38 cellular contexts compared by ENCODE assay signal in the genomic region with DNA sequence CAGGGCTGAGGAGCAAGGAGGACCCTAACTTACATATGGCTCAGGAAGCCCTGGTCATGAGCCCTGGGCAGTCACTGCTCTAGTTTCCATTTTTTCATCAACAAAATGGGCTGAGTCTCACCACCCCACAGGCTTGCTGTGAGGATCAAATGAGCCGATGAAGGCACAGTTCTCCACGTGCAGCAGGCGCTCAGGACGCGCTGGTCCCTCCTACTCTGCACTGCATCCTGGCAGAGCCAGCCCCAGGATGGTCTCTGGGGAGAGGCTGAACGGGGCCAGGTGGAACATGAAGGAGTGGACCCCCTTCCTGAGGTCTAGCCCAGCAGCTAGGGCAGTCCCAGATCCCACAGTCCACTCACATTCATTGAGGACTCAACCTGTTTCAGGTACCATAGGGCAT.
"Had no signal": no experiment of that assay in that cellular context is flagged by ENCODE, and none has a peak within 500 bp of the region (broad histone marks: within the 10 kb centered on the region; RNA-seq: fewer than 3 reads in every experiment).

No MANE protein-coding gene starts in this region.

- H3K36me3 ChIP-seq: adrenal gland, cardiac muscle cell, colonic mucosa, esophagus muscularis mucosa, gastrocnemius medialis, heart left ventricle, WERI-Rb-1 had no signal

- H3K9me3 Mint-ChIP-seq: activated CD8-positive, alpha-beta T cell treated with anti-CD3 and anti-CD28 coated beads for 36 hours; activated naive CD4-positive, alpha-beta T cell treated with anti-CD3 and anti-CD28 coated beads, Interleukin-2, amount 50 U/mL, for 24 hours; activated T-cell treated with anti-CD3 and anti-CD28 coated beads, Interleukin-2, amount 50 U/mL, for 24 hours; dendritic cell treated with granulocyte-macrophage colony-stimulating factor and Interleukin-4, amounts not matched to agents 40 ng/mL and 50 ng/mL, for 4 days; T-helper 1 cell treated with Interleukin-12 subunit alpha and Interleukin-12 subunit beta and Interleukin-4 antibody, amounts not matched to agents 30 μg/mL and 1 μg/mL, for 36 hours; T-helper 2 cell treated with Interferon-gamma antibody and Interleukin-4, amounts not matched to agents 5 μg/mL and 100 μg/mL, for 36 hours had no signal

- ATAC-seq: activated CD4-positive, CD25-positive, alpha-beta regulatory T cell treated with anti-CD3 and anti-CD28 coated beads, Interleukin-2, amount 50 U/mL, for 24 hours; activated CD8-positive, alpha-beta T cell treated with anti-CD3 and anti-CD28 coated beads for 36 hours; activated naive CD8-positive, alpha-beta T cell treated with anti-CD3 and anti-CD28 coated beads, Interleukin-2, amount 50 U/mL, for 24 hours; activated T-cell treated with anti-CD3 and anti-CD28 coated beads, Interleukin-2, amount 50 U/mL, for 72 hours; body of pancreas; foreskin keratinocyte; gastrocnemius medialis; heart left ventricle; T-cell had no signal

- H3K4me3 ChIP-seq: adrenal gland, body of pancreas, cardiac muscle cell, colonic mucosa, dorsolateral prefrontal cortex, esophagus muscularis mucosa, gastrocnemius medialis, heart left ventricle had no signal

- H3K27me3 ChIP-seq: adrenal gland, body of pancreas, cardiac muscle cell, colonic mucosa, foreskin keratinocyte had no signal

- H3K36me3 Mint-ChIP-seq: activated naive CD4-positive, alpha-beta T cell treated with anti-CD3 and anti-CD28 coated beads, Interleukin-2, amount 50 U/mL, for 24 hours; activated naive CD8-positive, alpha-beta T cell treated with anti-CD3 and anti-CD28 coated beads for 36 hours; T-cell had no signal

- H3K27ac Mint-ChIP-seq: activated B cell treated with CpG ODN at 0.5 μM for 24 hours; activated CD8-positive, alpha-beta T cell treated with anti-CD3 and anti-CD28 coated beads for 36 hours; activated naive CD4-positive, alpha-beta T cell treated with anti-CD3 and anti-CD28 coated beads, Interleukin-2, amount 50 U/mL, for 24 hours; activated naive CD8-positive, alpha-beta T cell treated with anti-CD3 and anti-CD28 coated beads for 36 hours; activated naive CD8-positive, alpha-beta T cell treated with anti-CD3 and anti-CD28 coated beads, Interleukin-2, amount 50 U/mL, for 24 hours; activated T-cell treated with anti-CD3 and anti-CD28 coated beads, Interleukin-2, amount 50 U/mL, for 24 hours; activated T-cell treated with anti-CD3 and anti-CD28 coated beads, Interleukin-2, amount 50 U/mL, for 72 hours; dendritic cell treated with granulocyte-macrophage colony-stimulating factor and Interleukin-4, amounts not matched to agents 40 ng/mL and 50 ng/mL, for 4 days; T-cell; T-helper 1 cell treated with Interleukin-12 subunit alpha and Interleukin-12 subunit beta and Interleukin-4 antibody, amounts not matched to agents 30 μg/mL and 1 μg/mL, for 36 hours; T-helper 2 cell treated with Interferon-gamma antibody and Interleukin-4, amounts not matched to agents 5 μg/mL and 100 μg/mL, for 36 hours had no signal

- H3K4me1 ChIP-seq: adrenal gland, body of pancreas, colonic mucosa, esophagus muscularis mucosa, gastrocnemius medialis, heart left ventricle had no signal

- H3K27ac ChIP-seq: adrenal gland, body of pancreas, cardiac muscle cell, colonic mucosa, dorsolateral prefrontal cortex, esophagus muscularis mucosa, foreskin keratinocyte, gastrocnemius medialis, heart left ventricle, WERI-Rb-1 had no signal

- H3K27me3 Mint-ChIP-seq: activated B cell treated with CpG ODN at 0.5 μM for 24 hours had no signal

- H3K4me3 Mint-ChIP-seq: activated B cell treated with CpG ODN at 0.5 μM for 24 hours; activated CD8-positive, alpha-beta T cell treated with anti-CD3 and anti-CD28 coated beads for 36 hours; activated naive CD4-positive, alpha-beta T cell treated with anti-CD3 and anti-CD28 coated beads, Interleukin-2, amount 50 U/mL, for 24 hours; activated naive CD8-positive, alpha-beta T cell treated with anti-CD3 and anti-CD28 coated beads for 36 hours; activated naive CD8-positive, alpha-beta T cell treated with anti-CD3 and anti-CD28 coated beads, Interleukin-2, amount 50 U/mL, for 24 hours; activated T-cell treated with anti-CD3 and anti-CD28 coated beads, Interleukin-2, amount 50 U/mL, for 24 hours; activated T-cell treated with anti-CD3 and anti-CD28 coated beads, Interleukin-2, amount 50 U/mL, for 72 hours; dendritic cell treated with granulocyte-macrophage colony-stimulating factor and Interleukin-4, amounts not matched to agents 40 ng/mL and 50 ng/mL, for 4 days; T-cell; T-helper 1 cell treated with Interleukin-12 subunit alpha and Interleukin-12 subunit beta and Interleukin-4 antibody, amounts not matched to agents 30 μg/mL and 1 μg/mL, for 36 hours; T-helper 2 cell treated with Interferon-gamma antibody and Interleukin-4, amounts not matched to agents 5 μg/mL and 100 μg/mL, for 36 hours had no signal

- DNase-seq: activated B cell treated with CpG ODN at 0.5 μM for 24 hours; activated CD4-positive, alpha-beta T cell treated with anti-CD3 and anti-CD28 coated beads for 48 hours; activated CD4-positive, alpha-beta T cell treated with anti-CD3 and anti-CD28 coated beads, Interleukin-2, amount 50 U/mL, for 1 hour; activated CD4-positive, alpha-beta T cell treated with anti-CD3 and anti-CD28 coated beads, Interleukin-2, amount 50 U/mL, for 48 hours; activated CD8-positive, alpha-beta memory T cell treated with anti-CD3 and anti-CD28 coated beads for 24 hours; activated CD8-positive, alpha-beta memory T cell treated with anti-CD3 and anti-CD28 coated beads, Interleukin-2, amount 50 U/mL, for 48 hours; activated CD8-positive, alpha-beta T cell treated with anti-CD3 and anti-CD28 coated beads for 36 hours; activated gamma-delta T cell; activated naive CD4-positive, alpha-beta T cell treated with Interleukin-2 at 50 U/mL for 16 hours; activated naive CD8-positive, alpha-beta T cell treated with anti-CD3 and anti-CD28 coated beads for 36 hours; activated naive CD8-positive, alpha-beta T cell treated with anti-CD3 and anti-CD28 coated beads, Interleukin-2, amount 50 U/mL, for 24 hours; activated T-cell treated with anti-CD3 and anti-CD28 coated beads for 4 hours; activated T-cell treated with anti-CD3 and anti-CD28 coated beads, Interleukin-2, amount 50 U/mL, for 24 hours; activated T-cell treated with anti-CD3 and anti-CD28 coated beads, Interleukin-2, amount 50 U/mL, for 72 hours; adrenal gland; amygdala; aorta; body of pancreas; central memory CD4-positive, alpha-beta T cell; cerebellar nuclear complex; colonic mucosa; dorsolateral prefrontal cortex; effector memory CD4-positive, alpha-beta T cell; erythroblast; foreskin keratinocyte; gastrocnemius medialis; glutamatergic neuron; heart left ventricle; T-cell; T1000; WERI-Rb-1 had no signal

- H3K4me1 Mint-ChIP-seq: activated B cell treated with CpG ODN at 0.5 μM for 24 hours; activated naive CD4-positive, alpha-beta T cell treated with anti-CD3 and anti-CD28 coated beads, Interleukin-2, amount 50 U/mL, for 24 hours; activated naive CD8-positive, alpha-beta T cell treated with anti-CD3 and anti-CD28 coated beads for 36 hours; activated naive CD8-positive, alpha-beta T cell treated with anti-CD3 and anti-CD28 coated beads, Interleukin-2, amount 50 U/mL, for 24 hours; T-cell had no signal

- H3K9me3 ChIP-seq: adrenal gland, body of pancreas, colonic mucosa, esophagus muscularis mucosa, gastrocnemius medialis, heart left ventricle had no signal
